ENCODE assay signal across 26 cellular contexts in the genomic region with DNA sequence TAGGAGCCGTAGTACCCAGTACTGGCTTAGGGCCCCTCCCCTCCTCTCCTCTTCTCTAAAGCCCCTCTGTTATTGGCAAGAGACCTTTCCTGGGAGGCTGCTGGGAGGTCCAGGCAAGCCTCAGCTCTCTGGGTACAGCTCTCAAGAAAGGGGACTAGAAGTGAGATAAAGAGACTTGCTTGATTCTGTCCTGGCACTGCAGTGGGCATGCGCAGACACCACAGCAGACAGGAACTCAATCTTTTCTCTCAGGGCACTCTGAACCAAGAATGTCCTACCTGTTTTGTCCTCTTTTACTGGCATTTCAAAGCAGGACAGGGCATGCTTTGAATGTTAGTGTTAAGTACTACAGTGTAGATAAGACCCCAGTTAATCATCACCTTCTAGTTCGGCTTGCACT.
DNase-seq lines count a peak whose midpoint lies in the region; ATAC-seq, FAIRE-seq and TF ChIP-seq lines count a peak whose summit lies in the region.
"Had no signal": no experiment of that assay in that cellular context is flagged by ENCODE, and none has a peak within 500 bp of the region (broad histone marks: within the 10 kb centered on the region; RNA-seq: fewer than 3 reads in every experiment).

No MANE protein-coding gene starts in this region.

- no TSS peak for BruUV-seq in K562 (replicated peaks; lab: Mats Ljungman, UMichigan)

- TF ChIP-seq CTCF in K562 (IDR thresholded peaks at IDR 0.05 in 2 of 3, conservative IDR thresholded peaks at IDR 0.05 in 1 of 3; ENCODE audit: insufficient read depth in 2 of 3, low read depth in 1 of 3, low read length in 3 of 3), result no peak
- TF ChIP-seq CTCF in hepatocyte (IDR thresholded peaks at IDR 0.05; ENCODE audit: poor library complexity), result no peak
- no peak for TF ChIP-seq CTCF in prostate gland (IDR thresholded peaks at IDR 0.05)

- H3K4me2 ChIP-seq in K562 (ENCODE audit: insufficient read depth, low read length) (no peak overlapping the region), hepatocyte (no peak overlapping the region)
- H3K4me2 ChIP-seq: neural progenitor cell had no signal

- TF ChIP-seq EP300 in K562 (IDR thresholded peaks at IDR 0.05; ENCODE audit: low read length), result no peak

- in situ Hi-C loops in K562 (cut with MboI), result no loop called here
- in situ Hi-C loops in KBM-7 (cut with MboI; ENCODE audit: low pct_unique_long_range_greater_than_20kb, low sequenced_read_pairs), result no loop called here

- no peaks in the 10 kb centered on the region for H3K4me1 ChIP-seq in K562 (replicated peaks in 1 of 2; ENCODE audit: control insufficient read depth in 2 of 2, insufficient read depth in 2 of 2, low read length in 2 of 2)
- no peaks in the 10 kb centered on the region for H3K4me1 ChIP-seq in hepatocyte (ENCODE audit: insufficient read depth)
- H3K4me1 ChIP-seq in prostate gland (replicated peaks), result no peaks in the 10 kb centered on the region
- H3K4me1 ChIP-seq: ascending aorta, suprapubic skin had no signal

- no peak overlapping the region for H3K9ac ChIP-seq in K562 (ENCODE audit: insufficient read depth in 1 of 2, low read depth in 2 of 2, low read length in 2 of 2)
- H3K9ac ChIP-seq: neural progenitor cell had no signal

- no peak for FAIRE-seq in K562 (lab: Jason Lieb, UNC)
- FAIRE-seq: GM12878 had no signal

- ATAC-seq in K562, result no peak
- ATAC-seq: activated naive CD4-positive, alpha-beta T cell treated with anti-CD3 and anti-CD28 coated beads, Interleukin-2, amount 50 U/mL, for 72 hours; GM12878; psoas muscle; stimulated activated memory B cell treated with anti-CD40 and anti-IgM and Interleukin-4, amounts not matched to agents 10 μg/mL and 1 μg/mL and 100 μg/mL, for 72 hours had no signal

- no peak for TF ChIP-seq RAD21 in K562 (CRISPR knock-in tag; conservative IDR thresholded peaks at IDR 0.05 in 1 of 2, IDR thresholded peaks at IDR 0.05 in 1 of 2)

- H2AFZ ChIP-seq in K562 (ENCODE audit: low read depth, low read length) (no peak overlapping the region), hepatocyte (no peak overlapping the region)
- H2AFZ ChIP-seq: neural progenitor cell had no signal

- H3K9me3 ChIP-seq in K562 (replicated peaks; ENCODE audit: control insufficient read depth, insufficient read depth, low read depth, low read length) (no peaks in the 10 kb centered on the region), hepatocyte (ENCODE audit: low read depth) (no peaks in the 10 kb centered on the region), prostate gland (no peaks in the 10 kb centered on the region)
- H3K9me3 ChIP-seq: ascending aorta, psoas muscle, SJSA1, suprapubic skin had no signal

- H4K20me1 ChIP-seq in K562 (replicated peaks; ENCODE audit: control insufficient read depth, insufficient read depth, low read length), result no peaks in the 10 kb centered on the region
- no peaks in the 10 kb centered on the region for H4K20me1 ChIP-seq in hepatocyte (ENCODE audit: insufficient read depth, poor library complexity, severe bottlenecking)

- TF ChIP-seq POLR2A in K562 (conservative IDR thresholded peaks at IDR 0.05) (no peak), prostate gland (IDR thresholded peaks at IDR 0.05) (no peak)

- H3K9me1 ChIP-seq in K562 (ENCODE audit: control insufficient read depth, insufficient read depth, low read length), result no peaks in the 10 kb centered on the region

- H3K9me2 ChIP-seq in hepatocyte (replicated peaks; ENCODE audit: insufficient read depth), result no peaks in the 10 kb centered on the region

- H3K79me2 ChIP-seq in K562 (ENCODE audit: control insufficient read depth, insufficient read depth, low read length) (no peaks in the 10 kb centered on the region), hepatocyte (no peaks in the 10 kb centered on the region)

- CTCF ChIA-PET in K562 (lab: Yijun Ruan, JAX; ENCODE audit: low intra/inter-chr PET ratio), result no interaction called here

- no peak overlapping the region for H3K4me3 ChIP-seq in H7 (ENCODE audit: insufficient read depth, low read depth, low read length)
- H3K4me3 ChIP-seq in K562, result no peak overlapping the region
- no peak overlapping the region for H3K4me3 ChIP-seq in hepatocyte
- H3K4me3 ChIP-seq in prostate gland, result no peak overlapping the region
- H3K4me3 ChIP-seq: ascending aorta, GM12878, neural progenitor cell, psoas muscle, SJSA1, suprapubic skin had no signal

- POLR2A ChIA-PET in K562 (lab: Yijun Ruan, JAX), result no interaction called here

- no peak overlapping the region for H3K27ac ChIP-seq in K562 (ENCODE audit: extremely low read depth, low read depth, low read length)
- peak overlapping the region; percentile 18 for H3K27ac ChIP-seq in hepatocyte
- no peak overlapping the region for H3K27ac ChIP-seq in prostate gland
- H3K27ac ChIP-seq: ascending aorta, C4-2B, neural progenitor cell, psoas muscle, SJSA1, suprapubic skin had no signal

- 23% methylated on average over 3 of the region's 3 CpGs for WGBS in K562 (ENCODE audit: insufficient coverage, low coverage, missing lambda C conversion rate)
- WGBS in hepatocyte (ENCODE audit: low lambda C conversion rate, missing lambda C conversion rate), result 78% methylated on average over 3 of the region's 3 CpGs
- 51% methylated on average over 3 of the region's 3 CpGs for WGBS in prostate gland

- no peaks in the 10 kb centered on the region for H3K27me3 ChIP-seq in H7 (ENCODE audit: control insufficient read depth, insufficient read depth, low read length)
- H3K27me3 ChIP-seq in K562 (ENCODE audit: control insufficient read depth in 2 of 2, insufficient read depth in 2 of 2, low read length in 2 of 2), result no peaks in the 10 kb centered on the region
- no peaks in the 10 kb centered on the region for H3K27me3 ChIP-seq in hepatocyte
- no peaks in the 10 kb centered on the region for H3K27me3 ChIP-seq in prostate gland (replicated peaks; ENCODE audit: insufficient read depth)
- H3K27me3 ChIP-seq: ascending aorta, neural progenitor cell, SJSA1, suprapubic skin had no signal

- no peaks in the 10 kb centered on the region; the same call in none of the 2 replicates for H3K36me3 ChIP-seq in H7 (replicated peaks; ENCODE audit: control insufficient read depth, insufficient read depth, low read length)
- no peaks in the 10 kb centered on the region for H3K36me3 ChIP-seq in K562 (ENCODE audit: control insufficient read depth, insufficient read depth, low read length)
- no peaks in the 10 kb centered on the region for H3K36me3 ChIP-seq in hepatocyte (replicated peaks; ENCODE audit: insufficient read depth, low read depth)
- no peaks in the 10 kb centered on the region for H3K36me3 ChIP-seq in prostate gland
- H3K36me3 ChIP-seq: SJSA1 had no signal

- intact Hi-C loops in K562 (cut with micrococcal nuclease), result no loop called here
- intact Hi-C loops in prostate gland (cut with DNase I), result no loop called here

- DNase-seq in H7 (peak; percentile 40), K562 (ENCODE audit: extremely low read depth in 1 of 4, low spot score in 3 of 4) (no peak), hepatocyte (ENCODE audit: low spot score) (no peak), prostate gland (ENCODE audit: low spot score) (peak; percentile 12), NCI-H510A treated with DMSO at 0.1 percent for 48 hours (lab: John Stamatoyannopoulos, UW) (no peak), KBM-7 (no peak), AG08395 (ENCODE audit: low spot score) (no peak)
- DNase-seq: activated CD4-positive, alpha-beta T cell treated with anti-CD3 and anti-CD28 coated beads, Interleukin-2, amount 50 U/mL, for 4 hours; EL; GOT3; kidney glomerular epithelial cell; mammary epithelial cell; NCI-H1092; NCI-H187 treated with DMSO at 0.1 percent for 48 hours; NCI-H2171 treated with DMSO at 0.1 percent for 48 hours; NCI-H526 treated with DMSO at 0.1 percent for 48 hours; psoas muscle; stimulated activated CD4-positive, alpha-beta T cell treated with anti-CD3 and anti-CD28 coated beads, Interleukin-4, amount 100 ng/mL, for 4 hours had no signal

TF ChIP-seq in K562, 482 proteins besides CTCF, POLR2A, EP300 and RAD21:
- TF ChIP-seq, protein P1, sequence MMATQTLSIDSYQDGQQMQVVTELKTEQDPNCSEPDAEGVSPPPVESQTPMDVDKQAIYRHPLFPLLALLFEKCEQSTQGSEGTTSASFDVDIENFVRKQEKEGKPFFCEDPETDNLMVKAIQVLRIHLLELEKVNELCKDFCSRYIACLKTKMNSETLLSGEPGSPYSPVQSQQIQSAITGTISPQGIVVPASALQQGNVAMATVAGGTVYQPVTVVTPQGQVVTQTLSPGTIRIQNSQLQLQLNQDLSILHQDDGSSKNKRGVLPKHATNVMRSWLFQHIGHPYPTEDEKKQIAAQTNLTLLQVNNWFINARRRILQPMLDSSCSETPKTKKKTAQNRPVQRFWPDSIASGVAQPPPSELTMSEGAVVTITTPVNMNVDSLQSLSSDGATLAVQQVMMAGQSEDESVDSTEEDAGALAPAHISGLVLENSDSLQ (IDR thresholded peaks at IDR 0.05), result no peak
- peak; percentile 18 to 44; a peak in 1 of 4 replicates for TF ChIP-seq NRF1 (conservative IDR thresholded peaks at IDR 0.05 in 1 of 2, IDR thresholded peaks at IDR 0.05 in 1 of 2)

Comparison
In these comparisons a context has a peak if more than half of its experiments do, and no peak if none do; other contexts are left out.
1. DNase-seq: peak in H7 (single experiment) and prostate gland (single experiment); none in K562 (0 of 4), hepatocyte (single experiment), NCI-H510A treated with DMSO at 0.1 percent for 48 hours (single experiment), KBM-7 (single experiment) and AG08395 (single experiment).